Comparison of ENCODE assay signal across 1 cellular context in the genomic region with DNA sequence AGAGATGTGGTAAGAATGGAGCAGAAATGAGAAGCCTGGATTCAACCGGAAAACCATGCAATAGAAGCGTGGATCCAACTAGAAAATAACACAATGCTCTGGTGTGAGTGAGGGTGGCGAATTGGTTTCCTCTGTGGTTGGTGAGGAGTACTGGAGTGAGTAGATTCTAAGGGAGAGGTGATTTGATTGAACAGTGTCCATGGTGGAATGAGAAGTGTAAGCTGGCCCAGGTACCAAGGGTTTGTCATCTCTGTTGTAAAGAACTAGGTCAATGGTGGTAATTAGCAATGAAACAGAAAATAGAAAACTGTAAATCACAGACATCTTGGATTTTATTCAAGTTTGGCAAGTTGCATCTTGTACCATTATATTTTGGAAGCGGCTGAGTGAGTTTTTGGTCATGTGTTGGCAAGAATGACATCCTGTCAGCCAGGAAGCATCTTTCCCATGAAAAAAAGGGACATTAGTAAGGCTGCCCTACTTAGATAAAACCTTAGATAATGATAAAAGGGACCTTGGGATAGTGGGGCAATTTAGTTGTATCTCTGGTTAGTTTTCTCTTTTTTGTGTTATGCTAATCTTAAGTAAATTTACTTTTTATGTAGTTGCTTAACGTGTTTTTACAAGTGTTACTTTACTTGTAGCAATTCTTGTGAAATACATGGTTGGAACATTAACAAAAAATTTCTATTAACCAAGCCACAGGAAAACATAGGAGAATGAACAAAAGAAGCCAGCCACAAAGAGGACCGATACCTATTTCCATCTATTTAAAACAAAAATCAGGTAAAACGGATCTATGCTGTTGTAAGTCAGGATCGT.
TF ChIP-seq lines count a peak whose summit lies in the region.

No MANE protein-coding gene starts in this region.

TF ChIP-seq in HepG2, 621 proteins besides CTCF, POLR2A, EP300 and RAD21 (continued from another document and continues in another):
- TF ChIP-seq, protein P1, sequence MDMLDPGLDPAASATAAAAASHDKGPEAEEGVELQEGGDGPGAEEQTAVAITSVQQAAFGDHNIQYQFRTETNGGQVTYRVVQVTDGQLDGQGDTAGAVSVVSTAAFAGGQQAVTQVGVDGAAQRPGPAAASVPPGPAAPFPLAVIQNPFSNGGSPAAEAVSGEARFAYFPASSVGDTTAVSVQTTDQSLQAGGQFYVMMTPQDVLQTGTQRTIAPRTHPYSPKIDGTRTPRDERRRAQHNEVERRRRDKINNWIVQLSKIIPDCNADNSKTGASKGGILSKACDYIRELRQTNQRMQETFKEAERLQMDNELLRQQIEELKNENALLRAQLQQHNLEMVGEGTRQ (IDR thresholded peaks at IDR 0.05; ENCODE audit: low read depth, low read length), result no peak
- TF ChIP-seq, protein P1 (CRISPR knock-in tag; IDR thresholded peaks at IDR 0.05; ENCODE audit: borderline replicate concordance), result no peak
- TF ChIP-seq ZNF704 (CRISPR knock-in tag; IDR thresholded peaks at IDR 0.05; ENCODE audit: borderline replicate concordance) (no peak), BORCS8-MEF2B (CRISPR knock-in tag; IDR thresholded peaks at IDR 0.05) (no peak), MAFK (conservative IDR thresholded peaks at IDR 0.05 in 1 of 2, IDR thresholded peaks at IDR 0.05 in 1 of 2; ENCODE audit: low read length in 2 of 2) (no peak), SRSF4 (IDR thresholded peaks at IDR 0.05; ENCODE audit: low read depth, low read length, poor library complexity, severe bottlenecking) (no peak), ZNF337 (CRISPR knock-in tag; IDR thresholded peaks at IDR 0.05; ENCODE audit: borderline replicate concordance, low read depth) (no peak), FLYWCH1 (CRISPR knock-in tag; IDR thresholded peaks at IDR 0.05) (no peak), DR1 (CRISPR knock-in tag; IDR thresholded peaks at IDR 0.05) (no peak), ZFX (CRISPR knock-in tag; IDR thresholded peaks at IDR 0.05; ENCODE audit: low read depth) (no peak), ZNF343 (CRISPR knock-in tag; IDR thresholded peaks at IDR 0.05) (no peak), TGIF2 (CRISPR knock-in tag; IDR thresholded peaks at IDR 0.05) (no peak), KDM1A (CRISPR knock-in tag; IDR thresholded peaks at IDR 0.05) (no peak), TARDBP (CRISPR knock-in tag; IDR thresholded peaks at IDR 0.05) (no peak), FOXP4 (CRISPR knock-in tag; IDR thresholded peaks at IDR 0.05) (peak; percentile 92), ZSCAN9 (CRISPR knock-in tag; IDR thresholded peaks at IDR 0.05; ENCODE audit: borderline replicate concordance) (0 out of 2 replicates have a peak, but pooled peaks have one; percentile 53), PLRG1 (conservative IDR thresholded peaks at IDR 0.05) (no peak), HES4 (CRISPR knock-in tag; IDR thresholded peaks at IDR 0.05; ENCODE audit: borderline replicate concordance) (no peak), ZNF564 (CRISPR knock-in tag; IDR thresholded peaks at IDR 0.05) (no peak), NR1H2 (CRISPR knock-in tag; IDR thresholded peaks at IDR 0.05; ENCODE audit: borderline replicate concordance, low read depth) (no peak), MBNL3 (CRISPR knock-in tag; conservative IDR thresholded peaks at IDR 0.05) (no peak), ZFP36L1 (CRISPR knock-in tag; IDR thresholded peaks at IDR 0.05) (no peak), ZNF782 (CRISPR knock-in tag; IDR thresholded peaks at IDR 0.05; ENCODE audit: borderline replicate concordance) (no peak), ZNF616 (CRISPR knock-in tag; IDR thresholded peaks at IDR 0.05; ENCODE audit: low read depth) (no peak), ZNF230 (CRISPR knock-in tag; IDR thresholded peaks at IDR 0.05) (no peak), CERS6 (CRISPR knock-in tag; IDR thresholded peaks at IDR 0.05) (no peak), NCOA5 (CRISPR knock-in tag; IDR thresholded peaks at IDR 0.05) (no peak), ZNF256 (CRISPR knock-in tag; conservative IDR thresholded peaks at IDR 0.05) (no peak), HHEX (CRISPR knock-in tag; IDR thresholded peaks at IDR 0.05) (0 out of 2 replicates have a peak, but pooled peaks have one; percentile 33), ZBTB21 (CRISPR knock-in tag; IDR thresholded peaks at IDR 0.05) (no peak), RFX1 (IDR thresholded peaks at IDR 0.05) (no peak), PCBP1 (IDR thresholded peaks at IDR 0.05; ENCODE audit: borderline replicate concordance, low read depth, low read length) (no peak), ATF1 (CRISPR knock-in tag; IDR thresholded peaks at IDR 0.05) (peak; percentile 50; the same call in 1 of the 2 replicates), ARID2 (CRISPR knock-in tag; IDR thresholded peaks at IDR 0.05; ENCODE audit: borderline replicate concordance) (no peak), ADNP (CRISPR knock-in tag; IDR thresholded peaks at IDR 0.05) (no peak)
- TF ChIP-seq, protein P2, sequence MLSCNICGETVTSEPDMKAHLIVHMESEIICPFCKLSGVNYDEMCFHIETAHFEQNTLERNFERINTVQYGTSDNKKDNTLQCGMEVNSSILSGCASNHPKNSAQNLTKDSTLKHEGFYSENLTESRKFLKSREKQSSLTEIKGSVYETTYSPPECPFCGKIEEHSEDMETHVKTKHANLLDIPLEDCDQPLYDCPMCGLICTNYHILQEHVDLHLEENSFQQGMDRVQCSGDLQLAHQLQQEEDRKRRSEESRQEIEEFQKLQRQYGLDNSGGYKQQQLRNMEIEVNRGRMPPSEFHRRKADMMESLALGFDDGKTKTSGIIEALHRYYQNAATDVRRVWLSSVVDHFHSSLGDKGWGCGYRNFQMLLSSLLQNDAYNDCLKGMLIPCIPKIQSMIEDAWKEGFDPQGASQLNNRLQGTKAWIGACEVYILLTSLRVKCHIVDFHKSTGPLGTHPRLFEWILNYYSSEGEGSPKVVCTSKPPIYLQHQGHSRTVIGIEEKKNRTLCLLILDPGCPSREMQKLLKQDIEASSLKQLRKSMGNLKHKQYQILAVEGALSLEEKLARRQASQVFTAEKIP (CRISPR knock-in tag; IDR thresholded peaks at IDR 0.05; ENCODE audit: borderline replicate concordance), result no peak
- TF ChIP-seq, protein P3, sequence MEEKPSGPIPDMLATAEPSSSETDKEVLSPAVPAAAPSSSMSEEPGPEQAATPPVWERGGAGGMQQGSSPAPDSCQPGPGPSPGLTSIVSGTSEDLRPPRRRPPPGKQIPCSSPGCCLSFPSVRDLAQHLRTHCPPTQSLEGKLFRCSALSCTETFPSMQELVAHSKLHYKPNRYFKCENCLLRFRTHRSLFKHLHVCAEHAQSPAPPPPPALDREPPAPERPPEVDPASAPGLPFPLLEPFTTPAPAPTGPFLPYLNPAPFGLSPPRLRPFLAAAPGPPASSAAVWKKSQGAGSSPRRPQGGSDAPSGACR (CRISPR knock-in tag; IDR thresholded peaks at IDR 0.05), result no peak
- TF ChIP-seq, protein P4, sequence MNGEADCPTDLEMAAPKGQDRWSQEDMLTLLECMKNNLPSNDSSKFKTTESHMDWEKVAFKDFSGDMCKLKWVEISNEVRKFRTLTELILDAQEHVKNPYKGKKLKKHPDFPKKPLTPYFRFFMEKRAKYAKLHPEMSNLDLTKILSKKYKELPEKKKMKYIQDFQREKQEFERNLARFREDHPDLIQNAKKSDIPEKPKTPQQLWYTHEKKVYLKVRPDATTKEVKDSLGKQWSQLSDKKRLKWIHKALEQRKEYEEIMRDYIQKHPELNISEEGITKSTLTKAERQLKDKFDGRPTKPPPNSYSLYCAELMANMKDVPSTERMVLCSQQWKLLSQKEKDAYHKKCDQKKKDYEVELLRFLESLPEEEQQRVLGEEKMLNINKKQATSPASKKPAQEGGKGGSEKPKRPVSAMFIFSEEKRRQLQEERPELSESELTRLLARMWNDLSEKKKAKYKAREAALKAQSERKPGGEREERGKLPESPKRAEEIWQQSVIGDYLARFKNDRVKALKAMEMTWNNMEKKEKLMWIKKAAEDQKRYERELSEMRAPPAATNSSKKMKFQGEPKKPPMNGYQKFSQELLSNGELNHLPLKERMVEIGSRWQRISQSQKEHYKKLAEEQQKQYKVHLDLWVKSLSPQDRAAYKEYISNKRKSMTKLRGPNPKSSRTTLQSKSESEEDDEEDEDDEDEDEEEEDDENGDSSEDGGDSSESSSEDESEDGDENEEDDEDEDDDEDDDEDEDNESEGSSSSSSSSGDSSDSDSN (CRISPR knock-in tag; IDR thresholded peaks at IDR 0.05), result no peak
- TF ChIP-seq, protein P5, sequence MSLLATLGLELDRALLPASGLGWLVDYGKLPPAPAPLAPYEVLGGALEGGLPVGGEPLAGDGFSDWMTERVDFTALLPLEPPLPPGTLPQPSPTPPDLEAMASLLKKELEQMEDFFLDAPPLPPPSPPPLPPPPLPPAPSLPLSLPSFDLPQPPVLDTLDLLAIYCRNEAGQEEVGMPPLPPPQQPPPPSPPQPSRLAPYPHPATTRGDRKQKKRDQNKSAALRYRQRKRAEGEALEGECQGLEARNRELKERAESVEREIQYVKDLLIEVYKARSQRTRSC (CRISPR knock-in tag; IDR thresholded peaks at IDR 0.05; ENCODE audit: low read depth), result no peak
- TF ChIP-seq, protein P6, sequence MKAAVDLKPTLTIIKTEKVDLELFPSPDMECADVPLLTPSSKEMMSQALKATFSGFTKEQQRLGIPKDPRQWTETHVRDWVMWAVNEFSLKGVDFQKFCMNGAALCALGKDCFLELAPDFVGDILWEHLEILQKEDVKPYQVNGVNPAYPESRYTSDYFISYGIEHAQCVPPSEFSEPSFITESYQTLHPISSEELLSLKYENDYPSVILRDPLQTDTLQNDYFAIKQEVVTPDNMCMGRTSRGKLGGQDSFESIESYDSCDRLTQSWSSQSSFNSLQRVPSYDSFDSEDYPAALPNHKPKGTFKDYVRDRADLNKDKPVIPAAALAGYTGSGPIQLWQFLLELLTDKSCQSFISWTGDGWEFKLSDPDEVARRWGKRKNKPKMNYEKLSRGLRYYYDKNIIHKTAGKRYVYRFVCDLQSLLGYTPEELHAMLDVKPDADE (CRISPR knock-in tag; IDR thresholded peaks at IDR 0.05), result no peak
- TF ChIP-seq, protein P7, sequence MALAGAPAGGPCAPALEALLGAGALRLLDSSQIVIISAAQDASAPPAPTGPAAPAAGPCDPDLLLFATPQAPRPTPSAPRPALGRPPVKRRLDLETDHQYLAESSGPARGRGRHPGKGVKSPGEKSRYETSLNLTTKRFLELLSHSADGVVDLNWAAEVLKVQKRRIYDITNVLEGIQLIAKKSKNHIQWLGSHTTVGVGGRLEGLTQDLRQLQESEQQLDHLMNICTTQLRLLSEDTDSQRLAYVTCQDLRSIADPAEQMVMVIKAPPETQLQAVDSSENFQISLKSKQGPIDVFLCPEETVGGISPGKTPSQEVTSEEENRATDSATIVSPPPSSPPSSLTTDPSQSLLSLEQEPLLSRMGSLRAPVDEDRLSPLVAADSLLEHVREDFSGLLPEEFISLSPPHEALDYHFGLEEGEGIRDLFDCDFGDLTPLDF (CRISPR knock-in tag; IDR thresholded peaks at IDR 0.05), result no peak
- TF ChIP-seq, protein P8, sequence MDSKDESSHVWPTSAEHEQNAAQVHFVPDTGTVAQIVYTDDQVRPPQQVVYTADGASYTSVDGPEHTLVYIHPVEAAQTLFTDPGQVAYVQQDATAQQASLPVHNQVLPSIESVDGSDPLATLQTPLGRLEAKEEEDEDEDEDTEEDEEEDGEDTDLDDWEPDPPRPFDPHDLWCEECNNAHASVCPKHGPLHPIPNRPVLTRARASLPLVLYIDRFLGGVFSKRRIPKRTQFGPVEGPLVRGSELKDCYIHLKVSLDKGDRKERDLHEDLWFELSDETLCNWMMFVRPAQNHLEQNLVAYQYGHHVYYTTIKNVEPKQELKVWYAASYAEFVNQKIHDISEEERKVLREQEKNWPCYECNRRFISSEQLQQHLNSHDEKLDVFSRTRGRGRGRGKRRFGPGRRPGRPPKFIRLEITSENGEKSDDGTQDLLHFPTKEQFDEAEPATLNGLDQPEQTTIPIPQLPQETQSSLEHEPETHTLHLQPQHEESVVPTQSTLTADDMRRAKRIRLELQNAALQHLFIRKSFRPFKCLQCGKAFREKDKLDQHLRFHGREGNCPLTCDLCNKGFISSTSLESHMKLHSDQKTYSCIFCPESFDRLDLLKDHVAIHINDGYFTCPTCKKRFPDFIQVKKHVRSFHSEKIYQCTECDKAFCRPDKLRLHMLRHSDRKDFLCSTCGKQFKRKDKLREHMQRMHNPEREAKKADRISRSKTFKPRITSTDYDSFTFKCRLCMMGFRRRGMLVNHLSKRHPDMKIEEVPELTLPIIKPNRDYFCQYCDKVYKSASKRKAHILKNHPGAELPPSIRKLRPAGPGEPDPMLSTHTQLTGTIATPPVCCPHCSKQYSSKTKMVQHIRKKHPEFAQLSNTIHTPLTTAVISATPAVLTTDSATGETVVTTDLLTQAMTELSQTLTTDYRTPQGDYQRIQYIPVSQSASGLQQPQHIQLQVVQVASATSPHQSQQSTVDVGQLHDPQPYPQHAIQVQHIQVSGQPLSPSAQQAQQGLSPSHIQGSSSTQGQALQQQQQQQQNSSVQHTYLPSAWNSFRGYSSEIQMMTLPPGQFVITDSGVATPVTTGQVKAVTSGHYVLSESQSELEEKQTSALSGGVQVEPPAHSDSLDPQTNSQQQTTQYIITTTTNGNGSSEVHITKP (CRISPR knock-in tag; IDR thresholded peaks at IDR 0.05; ENCODE audit: low read depth), result no peak
